In the genomic region with DNA sequence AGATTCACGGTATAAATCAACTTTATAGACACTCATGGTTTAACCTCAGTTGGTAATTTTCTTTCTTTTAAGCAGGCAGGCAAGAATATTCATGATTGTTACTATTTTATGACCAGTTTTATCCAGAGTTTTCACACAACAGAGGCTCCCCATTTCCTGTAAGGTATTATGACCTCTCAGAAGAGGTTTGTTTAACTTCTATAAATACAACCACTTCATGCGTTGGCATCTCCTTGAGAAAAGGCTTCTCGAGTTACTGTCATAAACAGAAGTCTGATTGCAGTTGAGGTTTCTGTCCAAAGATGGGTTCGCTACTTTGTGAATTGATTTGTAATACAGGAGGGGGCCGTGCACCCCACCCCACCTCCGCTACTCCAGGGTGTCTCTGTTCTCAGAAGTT, we compare ENCODE assay signal across 27 cellular contexts. TPM values are rescaled to one million over a fixed set of nuclear protein-coding genes. Genes with fewer than 3 reads are reported as not detected.
DNase-seq lines count a peak whose midpoint lies in the region; ATAC-seq and TF ChIP-seq lines count a peak whose summit lies in the region.
"Had no signal": no experiment of that assay in that cellular context is flagged by ENCODE, and none has a peak within 500 bp of the region (broad histone marks: within the 10 kb centered on the region; RNA-seq: fewer than 3 reads in every experiment).

No MANE protein-coding gene starts in this region.

- POLR2A ChIA-PET in SK-N-SH (lab: Yijun Ruan, JAX): no interaction called here
- POLR2A ChIA-PET in PC-9 (lab: Charles Lee; ENCODE audit: unreplicated experiment): no interaction called here
- POLR2A ChIA-PET in WTC11 (lab: Charles Lee): no interaction called here

- H3K9me2 ChIP-seq in SK-N-SH (no peaks in the 10 kb centered on the region), PC-9 (ENCODE audit: insufficient read depth) (no peaks in the 10 kb centered on the region)

- H2AFZ ChIP-seq in SK-N-SH (ENCODE audit: low read depth) (no peak overlapping the region), PC-9 (no peak overlapping the region)

- no peak for TF ChIP-seq POLR2A in right lobe of liver (IDR thresholded peaks at IDR 0.05)

- H3K4me1 ChIP-seq in SK-N-SH (ENCODE audit: control insufficient read depth in 1 of 2, insufficient read depth in 2 of 2, low read depth in 1 of 2, low read length in 1 of 2) (peaks cover 0 to 23% of the 10 kb centered on the region in 2 experiments; a peak in 3 of 4 replicates), PC-9 (replicated peaks; ENCODE audit: insufficient read depth) (peaks cover 37% of the 10 kb centered on the region), skeletal muscle satellite cell (ENCODE audit: control insufficient read depth, insufficient read depth, low read length) (peaks cover 40% of the 10 kb centered on the region), right lobe of liver (no peaks in the 10 kb centered on the region)
- H3K4me1 ChIP-seq: vagina had no signal

- H3K9me3 ChIP-seq in SK-N-SH (no peaks in the 10 kb centered on the region), PC-9 (ENCODE audit: insufficient read depth, low read depth) (no peaks in the 10 kb centered on the region), skeletal muscle satellite cell (replicated peaks; ENCODE audit: low read length) (no peaks in the 10 kb centered on the region), right lobe of liver (no peaks in the 10 kb centered on the region)
- H3K9me3 ChIP-seq: SJSA1, thoracic aorta, vagina had no signal

- no peak for TF ChIP-seq EP300 in SK-N-SH (IDR thresholded peaks at IDR 0.05; ENCODE audit: borderline replicate concordance in 1 of 2, low read depth in 1 of 2, low read length in 1 of 2)

- no peak for TF ChIP-seq RAD21 in SK-N-SH (IDR thresholded peaks at IDR 0.05; ENCODE audit: low read length)

- peaks cover 21% of the 10 kb centered on the region for H3K4me1 Mint-ChIP-seq in WTC11
- H3K4me1 Mint-ChIP-seq: activated naive CD4-positive, alpha-beta T cell treated with anti-CD3 and anti-CD28 coated beads, Interleukin-2, amount 10 ng/mL, durations not matched to agents 7 days and 5 days; CD4-positive, CD25-positive, alpha-beta regulatory T cell had no signal

- intact Hi-C loops in PC-9 (cut with micrococcal nuclease; ENCODE audit: unreplicated experiment) (loop anchor here (10.0 kb wide), 2 partner anchors 116 to 346 kb away; a partner anchor contains a TSS), right lobe of liver (cut with DNase I) (no loop called here)

- no TSS peak for BruUV-seq in PC-9 (replicated peaks; lab: Mats Ljungman, UMichigan)

- H3K36me3 ChIP-seq in SK-N-SH (replicated peaks in 1 of 2; ENCODE audit: control insufficient read depth in 1 of 2, insufficient read depth in 2 of 2, low read length in 1 of 2) (no peaks in the 10 kb centered on the region), PC-9 (ENCODE audit: low read depth) (no peaks in the 10 kb centered on the region), skeletal muscle satellite cell (ENCODE audit: insufficient read depth, low read length) (no peaks in the 10 kb centered on the region), brain microvascular endothelial cell (replicated peaks) (no peaks in the 10 kb centered on the region), right lobe of liver (no peaks in the 10 kb centered on the region)
- H3K36me3 ChIP-seq: SJSA1, thoracic aorta, vagina had no signal

- WGBS in SK-N-SH (ENCODE audit: low lambda C conversion rate): 59% methylated on average over 6 of the region's 6 CpGs
- WGBS in right lobe of liver (ENCODE audit: insufficient coverage, low coverage, low lambda C conversion rate, missing lambda C conversion rate): 76% methylated on average over 6 of the region's 6 CpGs

- H3K27me3 ChIP-seq in SK-N-SH (ENCODE audit: insufficient read depth): no peaks in the 10 kb centered on the region; the same call in 1 of the 2 replicates
- no peaks in the 10 kb centered on the region for H3K27me3 ChIP-seq in PC-9 (ENCODE audit: insufficient read depth, low read depth)
- peaks cover 4% of the 10 kb centered on the region for H3K27me3 ChIP-seq in skeletal muscle satellite cell (ENCODE audit: control insufficient read depth, insufficient read depth, low read length)
- no peaks in the 10 kb centered on the region for H3K27me3 ChIP-seq in brain microvascular endothelial cell (replicated peaks)
- no peaks in the 10 kb centered on the region for H3K27me3 ChIP-seq in right lobe of liver
- H3K27me3 ChIP-seq: SJSA1, vagina had no signal

- H4K20me1 ChIP-seq in SK-N-SH (ENCODE audit: insufficient read depth) (no peaks in the 10 kb centered on the region), PC-9 (ENCODE audit: insufficient read depth) (no peaks in the 10 kb centered on the region)

- no peaks in the 10 kb centered on the region for H3K27me3 Mint-ChIP-seq in WTC11 (ENCODE audit: low read depth)

- no peak overlapping the region for H3K4me3 ChIP-seq in SK-N-SH (ENCODE audit: low read depth in 2 of 2, low read length in 1 of 2)
- H3K4me3 ChIP-seq in PC-9: no peak overlapping the region
- no peak overlapping the region for H3K4me3 ChIP-seq in skeletal muscle satellite cell (ENCODE audit: low read length)
- no peak overlapping the region for H3K4me3 ChIP-seq in brain microvascular endothelial cell (ENCODE audit: low read depth, low read length)
- H3K4me3 ChIP-seq in right lobe of liver: no peak overlapping the region
- H3K4me3 ChIP-seq: lung, SJSA1, vagina had no signal

- peak overlapping the region; percentile 58 for H3K4me2 ChIP-seq in SK-N-SH
- H3K4me2 ChIP-seq in PC-9: peak overlapping the region; percentile 75
- H3K4me2 ChIP-seq in skeletal muscle satellite cell (ENCODE audit: low read length): peak overlapping the region; percentile 63

- H3F3A ChIP-seq in SK-N-SH (replicated peaks; ENCODE audit: insufficient read depth) (peaks cover 8% of the 10 kb centered on the region), PC-9 (ENCODE audit: insufficient read depth, low read depth) (peaks cover 21% of the 10 kb centered on the region)

- no peaks in the 10 kb centered on the region for H3K79me2 ChIP-seq in SK-N-SH (ENCODE audit: insufficient read depth)
- no peaks in the 10 kb centered on the region for H3K79me2 ChIP-seq in PC-9 (ENCODE audit: low read depth)

- in situ Hi-C loops in brain microvascular endothelial cell (cut with HindIII; ENCODE audit: low pct_ligation_motif_present, low sequenced_read_pairs): no loop called here

- no peak for ATAC-seq in SK-N-SH treated with all-trans-retinoic acid at 6 μM for 48 hours
- no peak for ATAC-seq in WTC11
- no peak for ATAC-seq in right lobe of liver
- ATAC-seq: Panc1 had no signal

- no peak overlapping the region for H3K27ac Mint-ChIP-seq in WTC11
- H3K27ac Mint-ChIP-seq: activated CD4-positive, alpha-beta memory T cell treated with anti-CD3 and anti-CD28 coated beads for 36 hours; activated naive CD4-positive, alpha-beta T cell treated with anti-CD3 and anti-CD28 coated beads, Interleukin-2, amount 10 ng/mL, durations not matched to agents 7 days and 5 days; CD4-positive, CD25-positive, alpha-beta regulatory T cell; dendritic cell treated with granulocyte-macrophage colony-stimulating factor and Interleukin-4, amounts not matched to agents 40 ng/mL and 50 ng/mL, for 4 days; stimulated activated naive CD8-positive, alpha-beta T cell treated with anti-CD3 and anti-CD28 coated beads, Interleukin-15, Interleukin-2, amounts not matched to agents 100 ng/mL and 50 ng/mL, for 24 hours had no signal

- no peak for TF ChIP-seq CTCF in SK-N-SH (IDR thresholded peaks at IDR 0.05)
- no peak for TF ChIP-seq CTCF in PC-9 (conservative IDR thresholded peaks at IDR 0.05)
- no peak for TF ChIP-seq CTCF in WTC11 (IDR thresholded peaks at IDR 0.05)
- no peak for TF ChIP-seq CTCF in brain microvascular endothelial cell (IDR thresholded peaks at IDR 0.05; ENCODE audit: low read depth, low read length, missing control alignments)
- no peak for TF ChIP-seq CTCF in right lobe of liver (IDR thresholded peaks at IDR 0.05)

- no peak overlapping the region for H3K4me3 Mint-ChIP-seq in WTC11
- H3K4me3 Mint-ChIP-seq: activated CD4-positive, alpha-beta memory T cell treated with anti-CD3 and anti-CD28 coated beads for 36 hours; activated naive CD4-positive, alpha-beta T cell treated with anti-CD3 and anti-CD28 coated beads, Interleukin-2, amount 10 ng/mL, durations not matched to agents 7 days and 5 days; CD4-positive, CD25-positive, alpha-beta regulatory T cell; dendritic cell treated with granulocyte-macrophage colony-stimulating factor and Interleukin-4, amounts not matched to agents 40 ng/mL and 50 ng/mL, for 4 days; neural crest cell; stimulated activated naive CD8-positive, alpha-beta T cell treated with anti-CD3 and anti-CD28 coated beads, Interleukin-15, Interleukin-2, amounts not matched to agents 100 ng/mL and 50 ng/mL, for 24 hours had no signal

- H3K27ac ChIP-seq in SK-N-SH (ENCODE audit: low read depth in 2 of 2, low read length in 1 of 2) (no peak overlapping the region; a peak in 1 of 4 replicates), PC-9 (peak overlapping the region; percentile 44; the same call in 1 of the 2 replicates), brain microvascular endothelial cell (no peak overlapping the region), right lobe of liver (no peak overlapping the region)
- H3K27ac ChIP-seq: thoracic aorta, vagina had no signal

- H3K9me3 Mint-ChIP-seq in WTC11: no peaks in the 10 kb centered on the region
- H3K9me3 Mint-ChIP-seq: activated CD4-positive, alpha-beta memory T cell treated with anti-CD3 and anti-CD28 coated beads for 36 hours; activated naive CD4-positive, alpha-beta T cell treated with anti-CD3 and anti-CD28 coated beads, Interleukin-2, amount 10 ng/mL, durations not matched to agents 7 days and 5 days; CD4-positive, CD25-positive, alpha-beta regulatory T cell; dendritic cell treated with granulocyte-macrophage colony-stimulating factor and Interleukin-4, amounts not matched to agents 40 ng/mL and 50 ng/mL, for 4 days; neural crest cell; stimulated activated naive CD8-positive, alpha-beta T cell treated with anti-CD3 and anti-CD28 coated beads, Interleukin-15, Interleukin-2, amounts not matched to agents 100 ng/mL and 50 ng/mL, for 24 hours had no signal

- DNase-seq in SK-N-SH: no peak
- no peak for DNase-seq in PC-9
- peak; percentile 28 for DNase-seq in left kidney (ENCODE audit: low read depth, low spot score)
- no peak for DNase-seq in WTC11 (ENCODE audit: low spot score)
- DNase-seq in brain microvascular endothelial cell: no peak
- DNase-seq in right lobe of liver: no peak
- DNase-seq: activated CD4-positive, alpha-beta memory T cell treated with anti-CD3 and anti-CD28 coated beads for 36 hours; activated CD8-positive, alpha-beta memory T cell treated with anti-CD3 and anti-CD28 coated beads, Interleukin-2, amount 50 U/mL, for 48 hours; activated naive CD4-positive, alpha-beta T cell treated with anti-CD3 and anti-CD28 coated beads, Interleukin-2, amount 10 ng/mL, durations not matched to agents 7 days and 5 days; CD4-positive, CD25-positive, alpha-beta regulatory T cell; central memory CD4-positive, alpha-beta T cell; KBM-7; NCI-H1436 treated with DMSO at 0.1 percent for 48 hours; NCI-H2171 treated with DMSO at 0.1 percent for 48 hours; NCI-H526 had no signal

- H3K36me3 Mint-ChIP-seq in WTC11: peaks cover 46% of the 10 kb centered on the region
- H3K36me3 Mint-ChIP-seq: activated CD4-positive, alpha-beta memory T cell treated with anti-CD3 and anti-CD28 coated beads for 36 hours; activated naive CD4-positive, alpha-beta T cell treated with anti-CD3 and anti-CD28 coated beads, Interleukin-2, amount 10 ng/mL, durations not matched to agents 7 days and 5 days; CD4-positive, CD25-positive, alpha-beta regulatory T cell had no signal

- H3K9ac ChIP-seq in SK-N-SH (no peak overlapping the region), skeletal muscle satellite cell (ENCODE audit: low read depth, low read length) (no peak overlapping the region)

- CTCF ChIA-PET in SK-N-SH (lab: Yijun Ruan, JAX) (no interaction called here), PC-9 (lab: Charles Lee) (no interaction called here), WTC11 (lab: Charles Lee) (no interaction called here)

RNA-seq across cellular contexts. Expression of a gene that starts 55.3 kb away (rescaled TPM):
- polyA plus RNA-seq in SK-N-SH (2012; rRNA removed): not detected in 2 replicates
- not detected in 2 replicates for polyA plus RNA-seq in SK-N-SH (2012; cell fraction: cytosol; rRNA removed)
- polyA plus RNA-seq in SK-N-SH (2012; cell fraction: nucleus; rRNA removed): 0.04 and 0.07 TPM in 2 replicates
- total RNA-seq in PC-9 (2021) (0.30 and 0.35 TPM in 2 replicates), WTC11 (2021) (18.7 to 22.4 TPM (median 21.1 TPM) in 3 replicates), right lobe of liver (under 1 TPM; 0.12 to 0.42 (median 0.30) TPM)
- 0.22 TPM in 1 of 2 replicates, not detected in the other for total RNA-seq in skeletal muscle satellite cell (2012; rRNA removed)
- total RNA-seq: CD4-positive, CD25-positive, alpha-beta regulatory T cell; fibroblast of lung; SJSA1; T-helper 1 cell treated with Interleukin-12 subunit alpha and Interleukin-12 subunit beta and Interleukin-4 antibody, amounts not matched to agents 30 ng/mL and 1 ng/mL, for 36 hours had no signal
- polyA plus RNA-seq: CD4-positive, CD25-positive, alpha-beta regulatory T cell had no signal

Comparison
In these comparisons a context has a peak if more than half of its experiments do, and no peak if none do; other contexts are left out.
1. RNA of a gene that starts 55.3 kb away (total RNA-seq): 18.7 to 22.4 TPM in WTC11; 0.12 to 0.42 TPM in right lobe of liver and 0.30 to 0.35 TPM in PC-9; every median in the first group is over 10 times any median in the second.
2. Peak in every context shown above with its lines, with median percentiles within 50 percentile points of each other: H3K4me2 ChIP-seq.